Comparison of ENCODE assay signal across 7 cellular contexts in genomic region chr6:30720738-30721197, GRCh38. TPM values are rescaled to one million over a fixed set of nuclear protein-coding genes. Genes with fewer than 3 reads are reported as not detected.
DNase-seq lines count a peak whose midpoint lies in the region; ATAC-seq lines count a peak whose summit lies in the region.

No MANE protein-coding gene starts in this region.

- peak overlapping the region; percentile 98 for H3K27ac ChIP-seq in ectodermal cell (ENCODE audit: insufficient read depth, low read depth, low read length, poor library complexity, severe bottlenecking)

- H3K9me3 ChIP-seq in ectodermal cell (ENCODE audit: control insufficient read depth, low read length), result no peaks in the 10 kb centered on the region

- no peak for ATAC-seq in HG03520 (IDR thresholded peaks at IDR 0.05; ENCODE audit: unreplicated experiment)

- H3K4me3 ChIP-seq in ectodermal cell (ENCODE audit: insufficient read depth, low read depth, low read length), result peak overlapping the region; percentile 100

- WGBS in ectodermal cell, 2 experiments, result 0 to 1% methylated on average over 29 of the region's 29 CpGs

- peaks cover 25% of the 10 kb centered on the region for H3K4me1 ChIP-seq in ectodermal cell (ENCODE audit: control insufficient read depth, insufficient read depth, low read length)

- peaks cover 25% of the 10 kb centered on the region for H3K36me3 ChIP-seq in ectodermal cell (ENCODE audit: control insufficient read depth, insufficient read depth, low read length)

- H3K27me3 ChIP-seq in ectodermal cell (ENCODE audit: control insufficient read depth, insufficient read depth, low read length, poor library complexity, severe bottlenecking), result no peaks in the 10 kb centered on the region

- DNase-seq in GM19240 (ENCODE audit: insufficient read length, low spot score), result peak; percentile 29
- peak; percentile 35 for DNase-seq in NCI-H446 treated with DMSO at 0.1 percent for 48 hours (lab: John Stamatoyannopoulos, UW)
- peak; percentile 51 for DNase-seq in activated CD4-positive, alpha-beta T cell treated with anti-CD3 and anti-CD28 coated beads, Interleukin-2, amount 50 U/mL, for 1 hour
- peak; percentile 66 for DNase-seq in medulla oblongata (ENCODE audit: extremely low spot score)
- peak; percentile 51 for DNase-seq in stimulated activated CD8-positive, alpha-beta memory T cell treated with anti-CD3 and anti-CD28 coated beads, Interleukin-4, amount 100 ng/mL, for 24 hours (ENCODE audit: low read depth)

RNA-seq across cellular contexts. Expression of gene TUBB, which starts 0.6 kb away (rescaled TPM):
- polyA plus RNA-seq in ectodermal cell (2013, experiment 1 of 4), result 2,935 TPM
- polyA plus RNA-seq in ectodermal cell (2013, experiment 2 of 4), result 2,959 TPM
- polyA plus RNA-seq in ectodermal cell (2013, experiment 3 of 4), result 2,164 TPM
- 2,353 TPM for polyA plus RNA-seq in ectodermal cell (2013, experiment 4 of 4)

RNA-seq across cellular contexts. Expression of gene MDC1, which starts 3.7 kb away (rescaled TPM):
- 97.8 TPM for polyA plus RNA-seq in ectodermal cell (2013, experiment 1 of 4)
- polyA plus RNA-seq in ectodermal cell (2013, experiment 2 of 4), result 99.6 TPM
- polyA plus RNA-seq in ectodermal cell (2013, experiment 3 of 4), result 94.9 TPM
- polyA plus RNA-seq in ectodermal cell (2013, experiment 4 of 4), result 96.9 TPM

RNA-seq across cellular contexts. Expression of gene FLOT1, which starts 21.7 kb away (rescaled TPM):
- 101 TPM for polyA plus RNA-seq in ectodermal cell (2013, experiment 1 of 4)
- 96.7 TPM for polyA plus RNA-seq in ectodermal cell (2013, experiment 2 of 4)
- 87.7 TPM for polyA plus RNA-seq in ectodermal cell (2013, experiment 3 of 4)
- 109 TPM for polyA plus RNA-seq in ectodermal cell (2013, experiment 4 of 4)

RNA-seq across cellular contexts. Expression of gene IER3, which starts 23.6 kb away (rescaled TPM):
- polyA plus RNA-seq in ectodermal cell (2013, experiment 1 of 4), result 16.7 TPM
- polyA plus RNA-seq in ectodermal cell (2013, experiment 2 of 4), result 11.6 TPM
- 13.0 TPM for polyA plus RNA-seq in ectodermal cell (2013, experiment 3 of 4)
- 10.8 TPM for polyA plus RNA-seq in ectodermal cell (2013, experiment 4 of 4)

RNA-seq across cellular contexts. Expression of gene NRM, which starts 30.0 kb away (rescaled TPM):
- polyA plus RNA-seq in ectodermal cell (2013, experiment 1 of 4), result 76.5 TPM
- polyA plus RNA-seq in ectodermal cell (2013, experiment 2 of 4), result 72.5 TPM
- polyA plus RNA-seq in ectodermal cell (2013, experiment 3 of 4), result 59.8 TPM
- polyA plus RNA-seq in ectodermal cell (2013, experiment 4 of 4), result 70.5 TPM
